ENCODE assay signal across 14 cellular contexts in the genomic region with DNA sequence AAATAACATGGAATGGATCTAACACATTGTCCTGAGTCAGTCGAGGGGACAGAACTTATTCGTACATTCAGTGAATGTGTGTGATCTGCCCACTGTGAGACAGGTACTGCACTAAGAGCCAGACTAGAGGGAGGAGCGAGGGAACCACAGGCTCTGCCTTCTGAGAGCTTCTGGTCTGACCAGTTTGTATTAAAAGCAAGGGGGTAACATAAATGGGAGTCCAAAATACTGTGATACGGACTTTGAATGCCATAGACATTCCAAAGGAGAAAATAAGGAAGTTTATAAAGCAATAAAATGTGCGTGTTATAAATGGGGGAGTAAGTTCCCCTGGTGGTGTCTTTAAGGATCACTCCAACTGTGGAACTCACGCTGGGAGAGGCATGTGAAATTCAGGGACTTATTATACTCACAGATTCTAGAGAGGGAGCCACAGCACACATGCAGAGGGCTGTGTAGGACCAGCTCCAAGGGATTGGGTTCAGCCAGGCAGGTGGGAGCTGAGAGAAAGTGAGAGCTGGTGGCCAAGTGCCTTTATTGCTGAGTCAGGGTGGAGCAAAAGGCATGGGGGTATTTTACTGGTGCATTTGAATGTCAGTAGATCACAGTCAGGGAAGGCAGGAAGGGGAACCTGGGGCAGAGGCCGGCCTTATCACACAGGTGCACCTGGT.
DNase-seq lines count a peak whose midpoint lies in the region; ATAC-seq, FAIRE-seq and TF ChIP-seq lines count a peak whose summit lies in the region.
"Had no signal": no experiment of that assay in that cellular context is flagged by ENCODE, and none has a peak within 500 bp of the region (broad histone marks: within the 10 kb centered on the region; RNA-seq: fewer than 3 reads in every experiment).

No MANE protein-coding gene starts in this region.

- no peaks in the 10 kb centered on the region for H3K36me3 ChIP-seq in HepG2 (replicated peaks in 1 of 2; ENCODE audit: control insufficient read depth in 1 of 2, insufficient read depth in 2 of 2, low read length in 2 of 2)
- no peaks in the 10 kb centered on the region for H3K36me3 ChIP-seq in right lobe of liver

- WGBS in HepG2 (ENCODE audit: low lambda C conversion rate) = 34% methylated on average over 7 of the region's 7 CpGs
- 78% methylated on average over 6 of the region's 7 CpGs for WGBS in right lobe of liver (ENCODE audit: insufficient coverage, low coverage, low lambda C conversion rate, missing lambda C conversion rate)

- FAIRE-seq in HepG2 (lab: Jason Lieb, UNC) = no peak
- no peak for FAIRE-seq in urothelium cell line (lab: Jason Lieb, UNC)

- POLR2A ChIA-PET in HepG2 (lab: Yijun Ruan, JAX) = no interaction called here
- POLR2A ChIA-PET in CD4-positive, alpha-beta T cell (lab: Charles Lee) = no interaction called here

- no peaks in the 10 kb centered on the region for H3K79me2 ChIP-seq in HepG2 (ENCODE audit: insufficient read depth, low read length)

- H3K4me2 ChIP-seq in HepG2 (ENCODE audit: low read depth, low read length) = no peak overlapping the region

- BruUV-seq in HepG2 (replicated peaks; lab: Mats Ljungman, UMichigan) = no TSS peak

- no peaks in the 10 kb centered on the region for H4K20me1 ChIP-seq in HepG2 (ENCODE audit: insufficient read depth, low read length)

- DNase-seq in HepG2 (ENCODE audit: low spot score) (no peak), right lobe of liver (no peak), cardiac fibroblast (ENCODE audit: low read depth in 2 of 2) (no peak), left colon (peak; percentile 41 to 68), urothelium cell line (ENCODE audit: low spot score) (peak; percentile 32)
- DNase-seq in CD4-positive, alpha-beta T cell = no peak
- no peak for DNase-seq in activated CD4-positive, alpha-beta T cell treated with anti-CD3 and anti-CD28 coated beads, Interleukin-2, amount 10 ng/mL, durations not matched to agents 24 days and 14 days
- DNase-seq: activated CD8-positive, alpha-beta memory T cell treated with anti-CD3 and anti-CD28 coated beads for 24 hours; activated naive CD4-positive, alpha-beta T cell treated with anti-CD3 and anti-CD28 coated beads for 36 hours; NCI-H187 treated with DMSO at 0.1 percent for 48 hours; nucleus accumbens had no signal

- H3K4me1 ChIP-seq in HepG2 (ENCODE audit: insufficient read depth, low read length) (no peaks in the 10 kb centered on the region; the same call in 1 of the 2 replicates), right lobe of liver (no peaks in the 10 kb centered on the region)

- TF ChIP-seq POLR2A in HepG2 (IDR thresholded peaks at IDR 0.05; ENCODE audit: insufficient read depth in 1 of 2, low read depth in 2 of 2, low read length in 2 of 2) (no peak), right lobe of liver (IDR thresholded peaks at IDR 0.05) (no peak)

- in situ Hi-C loops in HepG2 (cut with HindIII; ENCODE audit: extremely low pct_ligation_motif_present, low pct_unique_long_range_greater_than_20kb) = no loop called here

- no peaks in the 10 kb centered on the region for H3K9me3 Mint-ChIP-seq in CD4-positive, alpha-beta T cell
- H3K9me3 Mint-ChIP-seq in activated CD4-positive, alpha-beta T cell treated with anti-CD3 and anti-CD28 coated beads, Interleukin-2, amount 10 ng/mL, durations not matched to agents 24 days and 14 days = no peaks in the 10 kb centered on the region
- H3K9me3 Mint-ChIP-seq: activated naive CD4-positive, alpha-beta T cell treated with anti-CD3 and anti-CD28 coated beads for 36 hours; IgD-negative memory B cell had no signal

- no peak for TF ChIP-seq RAD21 in HepG2 (CRISPR knock-in tag; IDR thresholded peaks at IDR 0.05)

- TF ChIP-seq CTCF in HepG2 (CRISPR knock-in tag; IDR thresholded peaks at IDR 0.05) = no peak
- no peak for TF ChIP-seq CTCF in right lobe of liver (IDR thresholded peaks at IDR 0.05)
- TF ChIP-seq CTCF in cardiac fibroblast (IDR thresholded peaks at IDR 0.05; ENCODE audit: low read depth, low read length) = peak; percentile 3
- TF ChIP-seq CTCF in CD4-positive, alpha-beta T cell (IDR thresholded peaks at IDR 0.05) = no peak

- H3K36me3 Mint-ChIP-seq in CD4-positive, alpha-beta T cell (ENCODE audit: low read depth) = no peaks in the 10 kb centered on the region
- no peaks in the 10 kb centered on the region for H3K36me3 Mint-ChIP-seq in activated CD4-positive, alpha-beta T cell treated with anti-CD3 and anti-CD28 coated beads, Interleukin-2, amount 10 ng/mL, durations not matched to agents 24 days and 14 days (ENCODE audit: low read depth)
- H3K36me3 Mint-ChIP-seq: IgD-negative memory B cell had no signal

- ATAC-seq in HepG2 (peak; percentile 54), right lobe of liver (no peak), left colon (peak; percentile 91), GM18909 (IDR thresholded peaks at IDR 0.05; ENCODE audit: poor library complexity, unreplicated experiment) (no peak)
- no peak for ATAC-seq in CD4-positive, alpha-beta T cell (ENCODE audit: poor library complexity)

- intact Hi-C loops in HepG2 (cut with micrococcal nuclease; ENCODE audit: unreplicated experiment) = no loop called here
- intact Hi-C loops in right lobe of liver (cut with DNase I) = no loop called here
- intact Hi-C loops in left colon (cut with DNase I, micrococcal nuclease) = no loop called here
- intact Hi-C loops in CD4-positive, alpha-beta T cell (cut with DNase I, micrococcal nuclease) = no loop called here
- intact Hi-C loops in activated CD4-positive, alpha-beta T cell treated with anti-CD3 and anti-CD28 coated beads, Interleukin-2, amount 10 ng/mL, durations not matched to agents 24 days and 14 days (cut with micrococcal nuclease) = no loop called here

- H3K4me1 Mint-ChIP-seq in CD4-positive, alpha-beta T cell (ENCODE audit: low read depth) = no peaks in the 10 kb centered on the region
- no peaks in the 10 kb centered on the region for H3K4me1 Mint-ChIP-seq in activated CD4-positive, alpha-beta T cell treated with anti-CD3 and anti-CD28 coated beads, Interleukin-2, amount 10 ng/mL, durations not matched to agents 24 days and 14 days
- H3K4me1 Mint-ChIP-seq: IgD-negative memory B cell had no signal

- H3K9me3 ChIP-seq in HepG2 (ENCODE audit: low read length) (no peaks in the 10 kb centered on the region), right lobe of liver (no peaks in the 10 kb centered on the region)
- H3K9me3 ChIP-seq in CD4-positive, alpha-beta T cell (ENCODE audit: control insufficient read depth, low read length) = no peaks in the 10 kb centered on the region

- no peak overlapping the region for H3K4me3 Mint-ChIP-seq in CD4-positive, alpha-beta T cell
- no peak overlapping the region for H3K4me3 Mint-ChIP-seq in activated CD4-positive, alpha-beta T cell treated with anti-CD3 and anti-CD28 coated beads, Interleukin-2, amount 10 ng/mL, durations not matched to agents 24 days and 14 days
- H3K4me3 Mint-ChIP-seq: activated naive CD4-positive, alpha-beta T cell treated with anti-CD3 and anti-CD28 coated beads for 36 hours; IgD-negative memory B cell had no signal

- no peak overlapping the region for H3K4me3 ChIP-seq in HepG2 (replicated peaks in 1 of 3; ENCODE audit: insufficient read depth in 1 of 3, low read depth in 2 of 3, low read length in 3 of 3)
- H3K4me3 ChIP-seq in right lobe of liver = no peak overlapping the region
- H3K4me3 ChIP-seq in cardiac fibroblast (replicated peaks in 1 of 2; ENCODE audit: low read depth in 2 of 2, low read length in 2 of 2) = no peak overlapping the region
- H3K4me3 ChIP-seq: coronary artery had no signal

- H2AFZ ChIP-seq in HepG2 (ENCODE audit: low read length) = no peak overlapping the region

- peaks cover 9% of the 10 kb centered on the region for H3K27me3 Mint-ChIP-seq in CD4-positive, alpha-beta T cell
- peaks cover 5% of the 10 kb centered on the region for H3K27me3 Mint-ChIP-seq in activated CD4-positive, alpha-beta T cell treated with anti-CD3 and anti-CD28 coated beads, Interleukin-2, amount 10 ng/mL, durations not matched to agents 24 days and 14 days

- H3K27ac ChIP-seq in HepG2 (ENCODE audit: extremely low read length, insufficient read depth, low read length) (no peak overlapping the region), right lobe of liver (no peak overlapping the region)
- H3K27ac ChIP-seq in CD4-positive, alpha-beta T cell (ENCODE audit: low read depth, low read length) = no peak overlapping the region
- H3K27ac ChIP-seq: coronary artery had no signal

- CTCF ChIA-PET in HepG2 (lab: Yijun Ruan, JAX; ENCODE audit: low intra/inter-chr PET ratio, low total read pairs) = no interaction called here
- CTCF ChIA-PET in CD4-positive, alpha-beta T cell (lab: Charles Lee) = no interaction called here

- H3K27me3 ChIP-seq in HepG2 (ENCODE audit: control insufficient read depth in 1 of 2, insufficient read depth in 2 of 2, low read length in 2 of 2) (no peaks in the 10 kb centered on the region), right lobe of liver (no peaks in the 10 kb centered on the region)
- H3K27me3 ChIP-seq in CD4-positive, alpha-beta T cell (ENCODE audit: control insufficient read depth, insufficient read depth, low read length) = no peaks in the 10 kb centered on the region

- H3K9ac ChIP-seq in HepG2 (ENCODE audit: insufficient read depth, low read depth, low read length) = no peak overlapping the region

- H3K27ac Mint-ChIP-seq in CD4-positive, alpha-beta T cell = no peak overlapping the region
- no peak overlapping the region for H3K27ac Mint-ChIP-seq in activated CD4-positive, alpha-beta T cell treated with anti-CD3 and anti-CD28 coated beads, Interleukin-2, amount 10 ng/mL, durations not matched to agents 24 days and 14 days
- H3K27ac Mint-ChIP-seq: activated naive CD4-positive, alpha-beta T cell treated with anti-CD3 and anti-CD28 coated beads for 36 hours; IgD-negative memory B cell had no signal

- TF ChIP-seq EP300 in HepG2 (IDR thresholded peaks at IDR 0.05; ENCODE audit: low read depth in 2 of 2, low read length in 2 of 2) = no peak
- TF ChIP-seq EP300 in HepG2 (CRISPR knock-in tag; IDR thresholded peaks at IDR 0.05; ENCODE audit: borderline replicate concordance) = no peak

TF ChIP-seq in HepG2, 621 proteins besides CTCF, POLR2A, EP300 and RAD21:
- no peak for TF ChIP-seq ZBTB37 (CRISPR knock-in tag; IDR thresholded peaks at IDR 0.05)
- peak; percentile 58 for TF ChIP-seq MAFF (IDR thresholded peaks at IDR 0.05; ENCODE audit: low read depth, low read length)
- peak; percentile 67 to 82 for TF ChIP-seq MAFK (conservative IDR thresholded peaks at IDR 0.05 in 1 of 2, IDR thresholded peaks at IDR 0.05 in 1 of 2; ENCODE audit: low read length in 2 of 2)
TF ChIP-seq in HepG2: peak in this region for 2.

Comparison
In these comparisons a context has a peak if more than half of its experiments do, and no peak if none do; other contexts are left out.
1. ATAC-seq: peak in HepG2 (single experiment) and left colon (single experiment); none in right lobe of liver (0 of 4), CD4-positive, alpha-beta T cell (single experiment) and GM18909 (single experiment).
2. DNase-seq: peak in left colon (2 of 2) and urothelium cell line (single experiment); none in HepG2 (single experiment), right lobe of liver (0 of 3), cardiac fibroblast (0 of 2), CD4-positive, alpha-beta T cell (0 of 10) and activated CD4-positive, alpha-beta T cell treated with anti-CD3 and anti-CD28 coated beads, Interleukin-2, amount 10 ng/mL, durations not matched to agents 24 days and 14 days (single experiment).